21 cellular contexts compared by ENCODE assay signal in the genomic region with DNA sequence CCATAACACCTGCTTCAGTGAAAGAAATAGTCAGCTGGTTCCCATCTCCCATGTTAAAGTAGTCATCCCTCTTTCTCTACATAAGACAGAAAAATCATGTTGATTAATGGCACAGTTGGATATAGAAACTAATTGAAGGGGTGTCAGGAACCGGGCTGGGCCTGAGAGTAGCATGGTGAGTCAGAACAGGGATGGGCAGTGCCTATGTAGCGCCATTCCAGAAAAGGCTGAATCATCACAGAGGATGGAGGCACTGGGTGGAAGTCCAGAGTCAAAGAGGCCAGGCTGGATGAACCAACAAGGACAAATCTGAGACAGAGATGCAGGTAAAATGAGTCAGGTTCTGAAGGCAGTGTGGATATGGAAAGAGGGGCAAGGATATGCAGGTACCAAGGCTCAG.
DNase-seq lines count a peak whose midpoint lies in the region; ATAC-seq lines count a peak whose summit lies in the region.
"Had no signal": no experiment of that assay in that cellular context is flagged by ENCODE, and none has a peak within 500 bp of the region (broad histone marks: within the 10 kb centered on the region; RNA-seq: fewer than 3 reads in every experiment).

No MANE protein-coding gene starts in this region.

- ATAC-seq in left colon: peak; percentile 45
- ATAC-seq: A549, HepG2, Panc1, SK-N-SH treated with all-trans-retinoic acid at 6 μM for 48 hours had no signal

- DNase-seq in Daoy (ENCODE audit: low read depth): peak; percentile 76
- DNase-seq in M059J (ENCODE audit: low read depth): peak; percentile 8
- peak; percentile 36 for DNase-seq in SW480 (ENCODE audit: low spot score)
- DNase-seq in left colon: no peak
- no peak for DNase-seq in activated CD4-positive, CD25-positive, alpha-beta regulatory T cell treated with anti-CD3 and anti-CD28 coated beads, Interleukin-2, amount 50 U/mL, for 72 hours
- DNase-seq in NCI-H1105 treated with DMSO at 0.1 percent for 48 hours (lab: John Stamatoyannopoulos, UW): no peak
- no peak for DNase-seq in activated CD4-positive, alpha-beta T cell treated with anti-CD3 and anti-CD28 coated beads for 48 hours
- DNase-seq: AML-193; C1 segment of cervical spinal cord; CD4-positive, alpha-beta memory T cell; COR-L47; H7; Karpas-422; NCI-H2029 treated with DMSO at 0.1 percent for 48 hours; NCI-H2227 treated with DMSO at 0.1 percent for 48 hours; NCI-H526 treated with DMSO at 0.1 percent for 48 hours; SJCRH30 had no signal

- intact Hi-C loops in left colon (cut with DNase I, micrococcal nuclease): no loop called here

Comparison
In these comparisons a context has a peak if more than half of its experiments do, and no peak if none do; other contexts are left out.
1. DNase-seq: peak in Daoy (single experiment), M059J (single experiment) and SW480 (single experiment); none in left colon (0 of 2), activated CD4-positive, CD25-positive, alpha-beta regulatory T cell treated with anti-CD3 and anti-CD28 coated beads, Interleukin-2, amount 50 U/mL, for 72 hours (single experiment), NCI-H1105 treated with DMSO at 0.1 percent for 48 hours (single experiment) and activated CD4-positive, alpha-beta T cell treated with anti-CD3 and anti-CD28 coated beads for 48 hours (single experiment).